Comparison of ENCODE assay signal across 31 cellular contexts in genomic region chr2:229531594-229531993, GRCh38.
DNase-seq lines count a peak whose midpoint lies in the region; ATAC-seq, FAIRE-seq and TF ChIP-seq lines count a peak whose summit lies in the region.
"Had no signal": no experiment of that assay in that cellular context is flagged by ENCODE, and none has a peak within 500 bp of the region (broad histone marks: within the 10 kb centered on the region; RNA-seq: fewer than 3 reads in every experiment).

No MANE protein-coding gene starts in this region.

- no peaks in the 10 kb centered on the region for H3K9me2 ChIP-seq in SK-N-SH

- no peak overlapping the region for H4K5ac ChIP-seq in H1 (ENCODE audit: insufficient read length, low read depth, low read length)

- no peaks in the 10 kb centered on the region for H3F3A ChIP-seq in SK-N-SH (replicated peaks; ENCODE audit: insufficient read depth)

- H4K8ac ChIP-seq in H1 (ENCODE audit: extremely low read depth, insufficient read depth, low read length): no peak overlapping the region

- no peak overlapping the region for H3K14ac ChIP-seq in H1 (ENCODE audit: insufficient read length)

- no peaks in the 10 kb centered on the region for H3K27me3 ChIP-seq in SK-N-SH (ENCODE audit: insufficient read depth)
- H3K27me3 ChIP-seq in H1 (replicated peaks in 1 of 4; ENCODE audit: control insufficient read depth in 3 of 4, extremely low read depth in 1 of 4, insufficient read depth in 3 of 4, low read length in 3 of 4): no peaks in the 10 kb centered on the region; a peak in 1 of 7 replicates
- H3K27me3 ChIP-seq: BE2C; BLaER1; BLaER1 treated with 17β-estradiol and CSF1 and Interleukin-3, amounts not matched to agents 10 nM and 100 nM had no signal

- no peak overlapping the region for H2BK15ac ChIP-seq in H1 (ENCODE audit: low read length)

- no peak overlapping the region for H3K18ac ChIP-seq in H1 (ENCODE audit: extremely low read depth, low read length)

- H4K20me1 ChIP-seq in SK-N-SH (ENCODE audit: insufficient read depth) (no peaks in the 10 kb centered on the region), H1 (replicated peaks in 1 of 2; ENCODE audit: control insufficient read depth in 1 of 2, insufficient read depth in 2 of 2, low read length in 2 of 2) (no peaks in the 10 kb centered on the region)
- H4K20me1 ChIP-seq: BLaER1; BLaER1 treated with 17β-estradiol and CSF1 and Interleukin-3, amounts not matched to agents 10 nM and 100 nM had no signal

- no peak for FAIRE-seq in H1 (lab: Jason Lieb, UNC)
- FAIRE-seq: A204.1, A549, D721Med had no signal

- H3K4me2 ChIP-seq in SK-N-SH (no peak overlapping the region), H1 (ENCODE audit: insufficient read depth in 1 of 2, low read depth in 2 of 2, low read length in 2 of 2) (no peak overlapping the region)
- H3K4me2 ChIP-seq: A549; BLaER1; BLaER1 treated with 17β-estradiol and CSF1 and Interleukin-3, amounts not matched to agents 10 nM and 100 nM had no signal

- 23% methylated on average over 2 of the region's 2 CpGs for WGBS in SK-N-SH (ENCODE audit: low lambda C conversion rate)
- WGBS in H1 (ENCODE audit: extremely low coverage in 1 of 2, insufficient coverage in 1 of 2, insufficient read length in 1 of 2, insufficient replicate concordance in 2 of 2, low coverage in 1 of 2, low lambda C conversion rate in 2 of 2, missing lambda C conversion rate in 1 of 2), 2 experiments: 100% methylated on average over 2 of the region's 2 CpGs; no CpG with 5 or more reads in 1 of the 2 experiments

- H2AFZ ChIP-seq in SK-N-SH (ENCODE audit: low read depth): no peak overlapping the region
- no peak overlapping the region for H2AFZ ChIP-seq in H1 (ENCODE audit: low read length)

- H3K23me2 ChIP-seq in H1 (ENCODE audit: low read depth, low read length): no peaks in the 10 kb centered on the region; the same call in 1 of the 2 replicates

- no peak for TF ChIP-seq RAD21 in SK-N-SH (IDR thresholded peaks at IDR 0.05; ENCODE audit: low read length)
- no peak for TF ChIP-seq RAD21 in H1 (IDR thresholded peaks at IDR 0.05 in 1 of 2, conservative IDR thresholded peaks at IDR 0.05 in 1 of 2; ENCODE audit: low read depth in 2 of 2, low read length in 2 of 2)

- no peak for TF ChIP-seq POLR2A in H1 (IDR thresholded peaks at IDR 0.05; ENCODE audit: control extremely low read depth in 1 of 2, low read depth in 2 of 2, low read length in 2 of 2)

- H3K9me3 ChIP-seq in SK-N-SH (no peaks in the 10 kb centered on the region), H1 (ENCODE audit: insufficient read depth in 2 of 2, low read depth in 1 of 2, low read length in 1 of 2) (peaks cover 7 to 8% of the 10 kb centered on the region in 2 experiments; a peak in 1 of 4 replicates)
- H3K9me3 ChIP-seq: BE2C, Caco-2 had no signal

- H4K91ac ChIP-seq in H1 (replicated peaks; ENCODE audit: insufficient read length, low read length): no peak overlapping the region

- H3K79me1 ChIP-seq in H1 (ENCODE audit: low read depth, low read length): no peaks in the 10 kb centered on the region

- TF ChIP-seq EP300 in SK-N-SH (IDR thresholded peaks at IDR 0.05; ENCODE audit: borderline replicate concordance in 1 of 2, low read depth in 1 of 2, low read length in 1 of 2) (no peak), H1 (IDR thresholded peaks at IDR 0.05; ENCODE audit: borderline replicate concordance in 1 of 2, low read depth in 2 of 2, low read length in 2 of 2) (no peak)

- no peak overlapping the region for H2BK20ac ChIP-seq in H1 (ENCODE audit: low read length)

- H3K56ac ChIP-seq in H1 (replicated peaks; ENCODE audit: insufficient read length, low read depth, low read length): no peak overlapping the region

- TF ChIP-seq CTCF in SK-N-SH (IDR thresholded peaks at IDR 0.05) (no peak), H1 (IDR thresholded peaks at IDR 0.05; ENCODE audit: control extremely low read depth in 1 of 3, insufficient read depth in 1 of 3, low read depth in 1 of 3, low read length in 3 of 3) (no peak), RWPE1 (conservative IDR thresholded peaks at IDR 0.05; ENCODE audit: low read depth) (no peak)

- DNase-seq in SK-N-SH: no peak
- no peak for DNase-seq in H1 (ENCODE audit: low read depth in 1 of 2, low spot score in 2 of 2)
- no peak for DNase-seq in RWPE1 (ENCODE audit: low spot score)
- DNase-seq: 8988T; ACHN; AML-193; BE2C; C1 segment of cervical spinal cord; Caco-2; Calu3; CD4-positive, alpha-beta memory T cell; CD4-positive, alpha-beta T cell; CD4-positive, CD25-positive, alpha-beta regulatory T cell; CD8-positive, alpha-beta memory T cell; CD8-positive, alpha-beta T cell; COR-L47; DMS 273 treated with DMSO at 0.1 percent for 48 hours; DMS153; DMS53; DMS79; DMS79 treated with DMSO at 0.1 percent for 48 hours; DND-41; EL had no signal

- H3K4ac ChIP-seq in H1 (replicated peaks; ENCODE audit: insufficient read length, low read depth, low read length): no peak overlapping the region

- H2AK5ac ChIP-seq in H1 (ENCODE audit: low read depth, low read length): no peak overlapping the region

- H2BK5ac ChIP-seq in H1 (ENCODE audit: low read depth, low read length): no peak overlapping the region

- POLR2A ChIA-PET in SK-N-SH (lab: Yijun Ruan, JAX): no interaction called here
- POLR2A ChIA-PET in H1 (lab: Charles Lee; ENCODE audit: partially characterized antibody): no interaction called here
- POLR2A ChIA-PET in RWPE1 (lab: Yijun Ruan, JAX; ENCODE audit: low non-redundant PET): no interaction called here

- no peak for ATAC-seq in SK-N-SH treated with all-trans-retinoic acid at 6 μM for 48 hours
- ATAC-seq: A549; CD8-positive, alpha-beta T cell had no signal

- no peak overlapping the region for H2BK12ac ChIP-seq in H1 (ENCODE audit: low read depth, low read length)

- H3K4me3 ChIP-seq in SK-N-SH (ENCODE audit: low read depth in 2 of 2, low read length in 1 of 2) (no peak overlapping the region), H1 (ENCODE audit: extremely low read depth in 1 of 4, insufficient read depth in 2 of 4, low read depth in 3 of 4, low read length in 4 of 4) (no peak overlapping the region)
- H3K4me3 ChIP-seq: A549; BLaER1; BLaER1 treated with 17β-estradiol and CSF1 and Interleukin-3, amounts not matched to agents 10 nM and 100 nM had no signal

- no peak overlapping the region for H3K27ac ChIP-seq in SK-N-SH (ENCODE audit: low read depth in 2 of 2, low read length in 1 of 2)
- no peak overlapping the region for H3K27ac ChIP-seq in H1 (ENCODE audit: low read depth, low read length)
- no peak overlapping the region for H3K27ac ChIP-seq in RWPE1
- H3K27ac ChIP-seq: 22Rv1; A549; BLaER1; BLaER1 treated with 17β-estradiol and CSF1 and Interleukin-3, amounts not matched to agents 10 nM and 100 nM; C4-2B had no signal

- H3K79me2 ChIP-seq in SK-N-SH (ENCODE audit: insufficient read depth) (no peaks in the 10 kb centered on the region), H1 (ENCODE audit: control insufficient read depth in 1 of 2, insufficient read depth in 2 of 2, low read length in 2 of 2) (no peaks in the 10 kb centered on the region)

- no peak overlapping the region for H2BK120ac ChIP-seq in H1 (replicated peaks; ENCODE audit: low read depth, low read length)

- H3K23ac ChIP-seq in H1 (ENCODE audit: insufficient read length): no peak overlapping the region

- H3K36me3 ChIP-seq in SK-N-SH (replicated peaks in 1 of 2; ENCODE audit: control insufficient read depth in 1 of 2, insufficient read depth in 2 of 2, low read length in 1 of 2) (no peaks in the 10 kb centered on the region), H1 (ENCODE audit: control insufficient read depth in 2 of 4, insufficient read depth in 4 of 4, low read length in 3 of 4) (no peaks in the 10 kb centered on the region)
- H3K36me3 ChIP-seq: BE2C, BLaER1 had no signal

- no peaks in the 10 kb centered on the region for H3K4me1 ChIP-seq in SK-N-SH (ENCODE audit: control insufficient read depth in 1 of 2, insufficient read depth in 2 of 2, low read depth in 1 of 2, low read length in 1 of 2)
- H3K4me1 ChIP-seq in H1 (replicated peaks in 1 of 4; ENCODE audit: control insufficient read depth in 3 of 4, insufficient read depth in 4 of 4, low read length in 3 of 4): no peaks in the 10 kb centered on the region
- H3K4me1 ChIP-seq: A549; BE2C; BLaER1; BLaER1 treated with 17β-estradiol and CSF1 and Interleukin-3, amounts not matched to agents 10 nM and 100 nM; Caco-2 had no signal

- no peak overlapping the region for H3K9ac ChIP-seq in SK-N-SH
- H3K9ac ChIP-seq in H1 (replicated peaks in 1 of 4; ENCODE audit: extremely low read depth in 1 of 4, low read depth in 3 of 4, low read length in 3 of 4): no peak overlapping the region
- H3K9ac ChIP-seq: BLaER1; BLaER1 treated with 17β-estradiol and CSF1 and Interleukin-3, amounts not matched to agents 10 nM and 100 nM had no signal

- CTCF ChIA-PET in SK-N-SH (lab: Yijun Ruan, JAX): interaction anchor here (1.0 kb wide), 1 partner anchor 10 kb away, joined by 3 read pairs; no protein-coding TSS in a partner anchor
- CTCF ChIA-PET in H1 (lab: Charles Lee; ENCODE audit: partially characterized antibody): no interaction called here
- CTCF ChIA-PET in RWPE1 (lab: Yijun Ruan, JAX): no interaction called here

TF ChIP-seq in SK-N-SH treated with all-trans-retinoic acid at 6 μM for 48 hours, 23 proteins besides CTCF, POLR2A, EP300 and RAD21 (continues in another document):
- peak; percentile 95 for TF ChIP-seq ZNF8 (CRISPR knock-in tag; IDR thresholded peaks at IDR 0.05)

TF ChIP-seq in SK-N-SH, 30 proteins besides CTCF, POLR2A, EP300 and RAD21 (continues in another document):
- TF ChIP-seq MEF2A (IDR thresholded peaks at IDR 0.05; ENCODE audit: borderline replicate concordance, low read depth): no peak
- no peak for TF ChIP-seq USF2 (IDR thresholded peaks at IDR 0.05; ENCODE audit: borderline replicate concordance, low read depth, low read length)
- TF ChIP-seq POLR2AphosphoS5 (IDR thresholded peaks at IDR 0.05; ENCODE audit: low read depth, low read length): no peak

TF ChIP-seq in H1, 55 proteins besides CTCF, POLR2A, EP300 and RAD21:
- TF ChIP-seq POU5F1 (IDR thresholded peaks at IDR 0.05; ENCODE audit: low read depth, low read length) (no peak), KDM1A (IDR thresholded peaks at IDR 0.05; ENCODE audit: borderline replicate concordance, low read length) (0 out of 2 replicates have a peak, but pooled peaks have one; percentile 18)
